8 cellular contexts compared by ENCODE assay signal in the genomic region with DNA sequence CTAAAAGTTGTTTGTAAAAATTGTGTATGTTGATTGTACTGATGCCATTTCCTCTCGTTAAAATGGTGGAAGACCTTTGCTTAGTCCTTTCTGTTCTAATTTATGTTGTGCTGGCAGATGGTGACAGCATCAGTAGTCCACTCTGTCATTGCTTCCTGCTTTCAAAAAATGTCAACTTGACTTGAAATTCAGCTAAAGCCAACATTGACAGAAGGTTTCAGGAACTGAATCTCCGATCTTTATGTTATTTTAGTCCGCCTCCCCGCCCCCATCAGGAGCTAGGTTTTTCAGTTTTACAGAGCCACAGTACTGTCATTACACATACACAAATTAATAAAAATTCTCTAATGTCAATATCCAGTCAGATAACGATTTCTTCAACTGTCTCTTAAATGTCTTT. TPM values are rescaled to one million over a fixed set of nuclear protein-coding genes. Genes with fewer than 3 reads are reported as not detected.
DNase-seq lines count a peak whose midpoint lies in the region; TF ChIP-seq lines count a peak whose summit lies in the region.

No MANE protein-coding gene starts in this region.

- intact Hi-C loops in tibial artery (cut with DNase I; ENCODE audit: low total_unique reads) = no loop called here

- TF ChIP-seq CTCF in BE2C (IDR thresholded peaks at IDR 0.05; ENCODE audit: low read depth, low read length) = no peak
- TF ChIP-seq CTCF in GM20000 (IDR thresholded peaks at IDR 0.05; ENCODE audit: extremely low read depth, missing control alignments) = no peak
- no peak for TF ChIP-seq CTCF in fibroblast of villous mesenchyme (IDR thresholded peaks at IDR 0.05; ENCODE audit: insufficient read depth, low read depth, low read length)
- TF ChIP-seq CTCF in tibial artery (IDR thresholded peaks at IDR 0.05) = no peak

- H3K27me3 ChIP-seq in BE2C (no peaks in the 10 kb centered on the region), tibial artery (no peaks in the 10 kb centered on the region)

- H3K4me1 ChIP-seq in BE2C = no peaks in the 10 kb centered on the region; the same call in 1 of the 2 replicates
- peaks cover 0 to 51% (median 36%) of the 10 kb centered on the region in 4 donors for H3K4me1 ChIP-seq in tibial artery

- H3K9me3 ChIP-seq in BE2C (no peaks in the 10 kb centered on the region), tibial artery (no peaks in the 10 kb centered on the region)

- H3K4me3 ChIP-seq in BE2C (ENCODE audit: low read depth, low read length) (peak overlapping the region; percentile 97), fibroblast of villous mesenchyme (ENCODE audit: low read depth, low read length) (peak overlapping the region; percentile 85), tibial artery (peak overlapping the region; percentile 73 to 87)

- peak overlapping the region in 1 of 2 donors; percentile 92 for H3K27ac ChIP-seq in tibial artery

- no peak for DNase-seq in BE2C
- peak; percentile 58 for DNase-seq in GM20000 (ENCODE audit: low spot score)
- DNase-seq in RPMI8226 = peak; percentile 84
- no peak for DNase-seq in fibroblast of villous mesenchyme (ENCODE audit: low read depth)
- DNase-seq in tibial artery = no peak
- DNase-seq in NCI-H187 treated with DMSO at 0.1 percent for 48 hours (lab: John Stamatoyannopoulos, UW) = no peak
- no peak for DNase-seq in effector CD8-positive, alpha-beta T cell (lab: John Stamatoyannopoulos, UW)
- no peak for DNase-seq in NCI-H1048 (lab: John Stamatoyannopoulos, UW)

- H3K36me3 ChIP-seq in BE2C = no peaks in the 10 kb centered on the region
- peaks cover 0 to 1% (median 0%) of the 10 kb centered on the region in 3 donors for H3K36me3 ChIP-seq in tibial artery

RNA-seq across cellular contexts. Expression of a gene that starts 1.5 kb away (rescaled TPM):
- 29.2 TPM for polyA plus RNA-seq in BE2C (2012; ENCODE audit: insufficient read depth, insufficient read length, low read depth)
- total RNA-seq in fibroblast of villous mesenchyme = 13.8 and 21.9 TPM in 2 replicates

RNA-seq across cellular contexts. Expression of a gene that starts 1.6 kb away (rescaled TPM):
- 120 TPM for polyA plus RNA-seq in BE2C (2012; ENCODE audit: insufficient read depth, insufficient read length, low read depth)
- total RNA-seq in fibroblast of villous mesenchyme = 57.0 and 95.9 TPM in 2 replicates

Comparison
In these comparisons a context has a peak if more than half of its experiments do, and no peak if none do; other contexts are left out.
1. DNase-seq: peak in GM20000 (single experiment) and RPMI8226 (single experiment); none in BE2C (single experiment), fibroblast of villous mesenchyme (single experiment), tibial artery (0 of 2), NCI-H187 treated with DMSO at 0.1 percent for 48 hours (single experiment), effector CD8-positive, alpha-beta T cell (single experiment) and NCI-H1048 (single experiment).
2. Peak in every context shown above with its lines, with median percentiles within 50 percentile points of each other: H3K4me3 ChIP-seq.